ENCODE assay signal across 1 cellular context in the genomic region with DNA sequence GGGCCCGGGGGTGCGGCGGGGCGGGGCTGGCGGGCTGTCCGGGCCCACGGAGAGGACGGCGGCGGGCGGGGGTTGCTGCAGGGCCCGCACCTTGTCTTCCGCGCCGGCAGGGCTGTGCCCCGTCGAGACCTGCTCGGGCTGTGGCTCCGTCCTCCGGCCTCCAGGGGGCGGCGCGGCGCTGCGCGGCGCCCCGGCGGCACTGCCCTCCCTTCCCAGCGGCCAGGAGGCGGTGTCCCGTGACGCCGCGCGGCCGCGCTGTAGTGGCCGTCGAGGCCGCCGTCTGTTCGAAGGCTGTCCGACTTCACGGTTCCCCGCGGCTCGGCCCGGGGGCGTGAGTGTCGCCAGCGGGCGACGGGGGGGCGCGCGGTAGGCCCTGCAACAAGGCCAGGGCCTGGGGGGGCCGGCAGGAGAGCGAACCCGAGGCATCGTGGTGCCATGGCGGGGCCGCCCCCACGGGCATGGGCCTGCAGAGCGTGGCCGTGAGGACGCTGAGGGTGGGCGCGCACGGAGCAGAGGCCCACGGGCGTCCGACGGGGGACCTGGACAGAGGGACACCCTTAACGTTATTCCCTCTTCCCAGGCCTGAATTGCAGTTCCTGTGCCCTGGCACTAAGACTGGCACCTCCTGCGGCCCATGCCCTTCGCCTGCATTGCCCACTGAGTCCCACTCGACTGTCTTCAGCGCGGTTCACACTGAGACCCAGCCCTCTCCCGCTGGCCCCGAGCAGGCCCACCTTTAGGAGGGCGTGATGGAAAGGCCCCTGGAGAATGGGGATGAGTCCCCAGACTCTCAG.
TF ChIP-seq lines count a peak whose summit lies in the region.

A gene with protein sequence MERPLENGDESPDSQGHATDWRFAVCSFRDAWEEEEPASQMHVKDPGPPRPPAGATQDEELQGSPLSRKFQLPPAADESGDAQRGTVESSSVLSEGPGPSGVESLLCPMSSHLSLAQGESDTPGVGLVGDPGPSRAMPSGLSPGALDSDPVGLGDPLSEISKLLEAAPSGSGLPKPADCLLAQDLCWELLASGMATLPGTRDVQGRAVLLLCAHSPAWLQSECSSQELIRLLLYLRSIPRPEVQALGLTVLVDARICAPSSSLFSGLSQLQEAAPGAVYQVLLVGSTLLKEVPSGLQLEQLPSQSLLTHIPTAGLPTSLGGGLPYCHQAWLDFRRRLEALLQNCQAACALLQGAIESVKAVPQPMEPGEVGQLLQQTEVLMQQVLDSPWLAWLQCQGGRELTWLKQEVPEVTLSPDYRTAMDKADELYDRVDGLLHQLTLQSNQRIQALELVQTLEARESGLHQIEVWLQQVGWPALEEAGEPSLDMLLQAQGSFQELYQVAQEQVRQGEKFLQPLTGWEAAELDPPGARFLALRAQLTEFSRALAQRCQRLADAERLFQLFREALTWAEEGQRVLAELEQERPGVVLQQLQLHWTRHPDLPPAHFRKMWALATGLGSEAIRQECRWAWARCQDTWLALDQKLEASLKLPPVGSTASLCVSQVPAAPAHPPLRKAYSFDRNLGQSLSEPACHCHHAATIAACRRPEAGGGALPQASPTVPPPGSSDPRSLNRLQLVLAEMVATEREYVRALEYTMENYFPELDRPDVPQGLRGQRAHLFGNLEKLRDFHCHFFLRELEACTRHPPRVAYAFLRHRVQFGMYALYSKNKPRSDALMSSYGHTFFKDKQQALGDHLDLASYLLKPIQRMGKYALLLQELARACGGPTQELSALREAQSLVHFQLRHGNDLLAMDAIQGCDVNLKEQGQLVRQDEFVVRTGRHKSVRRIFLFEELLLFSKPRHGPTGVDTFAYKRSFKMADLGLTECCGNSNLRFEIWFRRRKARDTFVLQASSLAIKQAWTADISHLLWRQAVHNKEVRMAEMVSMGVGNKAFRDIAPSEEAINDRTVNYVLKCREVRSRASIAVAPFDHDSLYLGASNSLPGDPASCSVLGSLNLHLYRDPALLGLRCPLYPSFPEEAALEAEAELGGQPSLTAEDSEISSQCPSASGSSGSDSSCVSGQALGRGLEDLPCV (plus strand): TSS at position 237 of the 794 bp plus-strand sequence. CDS start 513 bp downstream, at position 750.

TF ChIP-seq in HepG2, 621 proteins besides CTCF, POLR2A, EP300 and RAD21 (continued from another document and continues in another):
- TF ChIP-seq HDAC1 (CRISPR knock-in tag; IDR thresholded peaks at IDR 0.05) (peak; percentile 45; the same call in 1 of the 2 replicates), ZFP36L2 (CRISPR knock-in tag; IDR thresholded peaks at IDR 0.05) (no peak), ZNF274 (CRISPR knock-in tag; IDR thresholded peaks at IDR 0.05) (peak; percentile 88; the same call in 1 of the 2 replicates), IKZF1 (IDR thresholded peaks at IDR 0.05) (no peak), HES4 (CRISPR knock-in tag; IDR thresholded peaks at IDR 0.05; ENCODE audit: borderline replicate concordance) (0 out of 2 replicates have a peak, but pooled peaks have one; percentile 43), REXO4 (CRISPR knock-in tag; IDR thresholded peaks at IDR 0.05; ENCODE audit: borderline replicate concordance) (peak; percentile 52; the same call in 1 of the 2 replicates), ZNF660 (CRISPR knock-in tag; IDR thresholded peaks at IDR 0.05; ENCODE audit: borderline replicate concordance, low read depth) (no peak), SMAD3 (CRISPR knock-in tag; IDR thresholded peaks at IDR 0.05) (no peak), REL (CRISPR knock-in tag; conservative IDR thresholded peaks at IDR 0.05) (no peak; the same call in 1 of the 2 replicates), TEAD3 (CRISPR knock-in tag; optimal IDR thresholded peaks at IDR 0.05; ENCODE audit: borderline replicate concordance) (peak; percentile 21), THAP11 (CRISPR knock-in tag; IDR thresholded peaks at IDR 0.05) (peak; percentile 86), ZNF550 (CRISPR knock-in tag; IDR thresholded peaks at IDR 0.05; ENCODE audit: borderline replicate concordance) (no peak), ZBTB21 (CRISPR knock-in tag; IDR thresholded peaks at IDR 0.05) (no peak), SYNCRIP (IDR thresholded peaks at IDR 0.05; ENCODE audit: insufficient read depth, low read depth, low read length) (no peak), ZNF558 (CRISPR knock-in tag; IDR thresholded peaks at IDR 0.05; ENCODE audit: borderline replicate concordance) (peak; percentile 95; the same call in 1 of the 2 replicates), ZNF746 (CRISPR knock-in tag; IDR thresholded peaks at IDR 0.05) (peak; percentile 62; the same call in 1 of the 2 replicates), FOXK2 (IDR thresholded peaks at IDR 0.05) (no peak), ZNF567 (CRISPR knock-in tag; IDR thresholded peaks at IDR 0.05; ENCODE audit: borderline replicate concordance) (no peak; the same call in 1 of the 2 replicates), SMARCC2 (IDR thresholded peaks at IDR 0.05) (no peak; the same call in 1 of the 2 replicates)
- TF ChIP-seq, protein P1, sequence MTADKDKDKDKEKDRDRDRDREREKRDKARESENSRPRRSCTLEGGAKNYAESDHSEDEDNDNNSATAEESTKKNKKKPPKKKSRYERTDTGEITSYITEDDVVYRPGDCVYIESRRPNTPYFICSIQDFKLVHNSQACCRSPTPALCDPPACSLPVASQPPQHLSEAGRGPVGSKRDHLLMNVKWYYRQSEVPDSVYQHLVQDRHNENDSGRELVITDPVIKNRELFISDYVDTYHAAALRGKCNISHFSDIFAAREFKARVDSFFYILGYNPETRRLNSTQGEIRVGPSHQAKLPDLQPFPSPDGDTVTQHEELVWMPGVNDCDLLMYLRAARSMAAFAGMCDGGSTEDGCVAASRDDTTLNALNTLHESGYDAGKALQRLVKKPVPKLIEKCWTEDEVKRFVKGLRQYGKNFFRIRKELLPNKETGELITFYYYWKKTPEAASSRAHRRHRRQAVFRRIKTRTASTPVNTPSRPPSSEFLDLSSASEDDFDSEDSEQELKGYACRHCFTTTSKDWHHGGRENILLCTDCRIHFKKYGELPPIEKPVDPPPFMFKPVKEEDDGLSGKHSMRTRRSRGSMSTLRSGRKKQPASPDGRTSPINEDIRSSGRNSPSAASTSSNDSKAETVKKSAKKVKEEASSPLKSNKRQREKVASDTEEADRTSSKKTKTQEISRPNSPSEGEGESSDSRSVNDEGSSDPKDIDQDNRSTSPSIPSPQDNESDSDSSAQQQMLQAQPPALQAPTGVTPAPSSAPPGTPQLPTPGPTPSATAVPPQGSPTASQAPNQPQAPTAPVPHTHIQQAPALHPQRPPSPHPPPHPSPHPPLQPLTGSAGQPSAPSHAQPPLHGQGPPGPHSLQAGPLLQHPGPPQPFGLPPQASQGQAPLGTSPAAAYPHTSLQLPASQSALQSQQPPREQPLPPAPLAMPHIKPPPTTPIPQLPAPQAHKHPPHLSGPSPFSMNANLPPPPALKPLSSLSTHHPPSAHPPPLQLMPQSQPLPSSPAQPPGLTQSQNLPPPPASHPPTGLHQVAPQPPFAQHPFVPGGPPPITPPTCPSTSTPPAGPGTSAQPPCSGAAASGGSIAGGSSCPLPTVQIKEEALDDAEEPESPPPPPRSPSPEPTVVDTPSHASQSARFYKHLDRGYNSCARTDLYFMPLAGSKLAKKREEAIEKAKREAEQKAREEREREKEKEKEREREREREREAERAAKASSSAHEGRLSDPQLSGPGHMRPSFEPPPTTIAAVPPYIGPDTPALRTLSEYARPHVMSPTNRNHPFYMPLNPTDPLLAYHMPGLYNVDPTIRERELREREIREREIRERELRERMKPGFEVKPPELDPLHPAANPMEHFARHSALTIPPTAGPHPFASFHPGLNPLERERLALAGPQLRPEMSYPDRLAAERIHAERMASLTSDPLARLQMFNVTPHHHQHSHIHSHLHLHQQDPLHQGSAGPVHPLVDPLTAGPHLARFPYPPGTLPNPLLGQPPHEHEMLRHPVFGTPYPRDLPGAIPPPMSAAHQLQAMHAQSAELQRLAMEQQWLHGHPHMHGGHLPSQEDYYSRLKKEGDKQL (CRISPR knock-in tag; IDR thresholded peaks at IDR 0.05; ENCODE audit: low read depth): no peak
- TF ChIP-seq, protein P2, sequence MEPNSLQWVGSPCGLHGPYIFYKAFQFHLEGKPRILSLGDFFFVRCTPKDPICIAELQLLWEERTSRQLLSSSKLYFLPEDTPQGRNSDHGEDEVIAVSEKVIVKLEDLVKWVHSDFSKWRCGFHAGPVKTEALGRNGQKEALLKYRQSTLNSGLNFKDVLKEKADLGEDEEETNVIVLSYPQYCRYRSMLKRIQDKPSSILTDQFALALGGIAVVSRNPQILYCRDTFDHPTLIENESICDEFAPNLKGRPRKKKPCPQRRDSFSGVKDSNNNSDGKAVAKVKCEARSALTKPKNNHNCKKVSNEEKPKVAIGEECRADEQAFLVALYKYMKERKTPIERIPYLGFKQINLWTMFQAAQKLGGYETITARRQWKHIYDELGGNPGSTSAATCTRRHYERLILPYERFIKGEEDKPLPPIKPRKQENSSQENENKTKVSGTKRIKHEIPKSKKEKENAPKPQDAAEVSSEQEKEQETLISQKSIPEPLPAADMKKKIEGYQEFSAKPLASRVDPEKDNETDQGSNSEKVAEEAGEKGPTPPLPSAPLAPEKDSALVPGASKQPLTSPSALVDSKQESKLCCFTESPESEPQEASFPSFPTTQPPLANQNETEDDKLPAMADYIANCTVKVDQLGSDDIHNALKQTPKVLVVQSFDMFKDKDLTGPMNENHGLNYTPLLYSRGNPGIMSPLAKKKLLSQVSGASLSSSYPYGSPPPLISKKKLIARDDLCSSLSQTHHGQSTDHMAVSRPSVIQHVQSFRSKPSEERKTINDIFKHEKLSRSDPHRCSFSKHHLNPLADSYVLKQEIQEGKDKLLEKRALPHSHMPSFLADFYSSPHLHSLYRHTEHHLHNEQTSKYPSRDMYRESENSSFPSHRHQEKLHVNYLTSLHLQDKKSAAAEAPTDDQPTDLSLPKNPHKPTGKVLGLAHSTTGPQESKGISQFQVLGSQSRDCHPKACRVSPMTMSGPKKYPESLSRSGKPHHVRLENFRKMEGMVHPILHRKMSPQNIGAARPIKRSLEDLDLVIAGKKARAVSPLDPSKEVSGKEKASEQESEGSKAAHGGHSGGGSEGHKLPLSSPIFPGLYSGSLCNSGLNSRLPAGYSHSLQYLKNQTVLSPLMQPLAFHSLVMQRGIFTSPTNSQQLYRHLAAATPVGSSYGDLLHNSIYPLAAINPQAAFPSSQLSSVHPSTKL (CRISPR knock-in tag; IDR thresholded peaks at IDR 0.05): peak; percentile 22; the same call in 1 of the 2 replicates
- TF ChIP-seq, protein P3, sequence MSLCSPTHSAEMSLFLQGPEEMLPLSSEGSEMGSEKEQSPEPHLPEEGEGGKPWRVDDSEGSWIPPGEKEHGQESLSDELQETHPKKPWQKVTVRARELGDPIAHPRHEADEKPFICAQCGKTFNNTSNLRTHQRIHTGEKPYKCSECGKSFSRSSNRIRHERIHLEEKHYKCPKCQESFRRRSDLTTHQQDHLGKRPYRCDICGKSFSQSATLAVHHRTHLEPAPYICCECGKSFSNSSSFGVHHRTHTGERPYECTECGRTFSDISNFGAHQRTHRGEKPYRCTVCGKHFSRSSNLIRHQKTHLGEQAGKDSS (CRISPR knock-in tag; IDR thresholded peaks at IDR 0.05; ENCODE audit: borderline replicate concordance, low read depth): peak; percentile 79; the same call in 1 of the 2 replicates
- TF ChIP-seq, protein P4, sequence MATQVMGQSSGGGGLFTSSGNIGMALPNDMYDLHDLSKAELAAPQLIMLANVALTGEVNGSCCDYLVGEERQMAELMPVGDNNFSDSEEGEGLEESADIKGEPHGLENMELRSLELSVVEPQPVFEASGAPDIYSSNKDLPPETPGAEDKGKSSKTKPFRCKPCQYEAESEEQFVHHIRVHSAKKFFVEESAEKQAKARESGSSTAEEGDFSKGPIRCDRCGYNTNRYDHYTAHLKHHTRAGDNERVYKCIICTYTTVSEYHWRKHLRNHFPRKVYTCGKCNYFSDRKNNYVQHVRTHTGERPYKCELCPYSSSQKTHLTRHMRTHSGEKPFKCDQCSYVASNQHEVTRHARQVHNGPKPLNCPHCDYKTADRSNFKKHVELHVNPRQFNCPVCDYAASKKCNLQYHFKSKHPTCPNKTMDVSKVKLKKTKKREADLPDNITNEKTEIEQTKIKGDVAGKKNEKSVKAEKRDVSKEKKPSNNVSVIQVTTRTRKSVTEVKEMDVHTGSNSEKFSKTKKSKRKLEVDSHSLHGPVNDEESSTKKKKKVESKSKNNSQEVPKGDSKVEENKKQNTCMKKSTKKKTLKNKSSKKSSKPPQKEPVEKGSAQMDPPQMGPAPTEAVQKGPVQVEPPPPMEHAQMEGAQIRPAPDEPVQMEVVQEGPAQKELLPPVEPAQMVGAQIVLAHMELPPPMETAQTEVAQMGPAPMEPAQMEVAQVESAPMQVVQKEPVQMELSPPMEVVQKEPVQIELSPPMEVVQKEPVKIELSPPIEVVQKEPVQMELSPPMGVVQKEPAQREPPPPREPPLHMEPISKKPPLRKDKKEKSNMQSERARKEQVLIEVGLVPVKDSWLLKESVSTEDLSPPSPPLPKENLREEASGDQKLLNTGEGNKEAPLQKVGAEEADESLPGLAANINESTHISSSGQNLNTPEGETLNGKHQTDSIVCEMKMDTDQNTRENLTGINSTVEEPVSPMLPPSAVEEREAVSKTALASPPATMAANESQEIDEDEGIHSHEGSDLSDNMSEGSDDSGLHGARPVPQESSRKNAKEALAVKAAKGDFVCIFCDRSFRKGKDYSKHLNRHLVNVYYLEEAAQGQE (IDR thresholded peaks at IDR 0.05; ENCODE audit: borderline replicate concordance in 1 of 2, low read depth in 1 of 2, low read length in 2 of 2): no peak
- TF ChIP-seq, protein P5, sequence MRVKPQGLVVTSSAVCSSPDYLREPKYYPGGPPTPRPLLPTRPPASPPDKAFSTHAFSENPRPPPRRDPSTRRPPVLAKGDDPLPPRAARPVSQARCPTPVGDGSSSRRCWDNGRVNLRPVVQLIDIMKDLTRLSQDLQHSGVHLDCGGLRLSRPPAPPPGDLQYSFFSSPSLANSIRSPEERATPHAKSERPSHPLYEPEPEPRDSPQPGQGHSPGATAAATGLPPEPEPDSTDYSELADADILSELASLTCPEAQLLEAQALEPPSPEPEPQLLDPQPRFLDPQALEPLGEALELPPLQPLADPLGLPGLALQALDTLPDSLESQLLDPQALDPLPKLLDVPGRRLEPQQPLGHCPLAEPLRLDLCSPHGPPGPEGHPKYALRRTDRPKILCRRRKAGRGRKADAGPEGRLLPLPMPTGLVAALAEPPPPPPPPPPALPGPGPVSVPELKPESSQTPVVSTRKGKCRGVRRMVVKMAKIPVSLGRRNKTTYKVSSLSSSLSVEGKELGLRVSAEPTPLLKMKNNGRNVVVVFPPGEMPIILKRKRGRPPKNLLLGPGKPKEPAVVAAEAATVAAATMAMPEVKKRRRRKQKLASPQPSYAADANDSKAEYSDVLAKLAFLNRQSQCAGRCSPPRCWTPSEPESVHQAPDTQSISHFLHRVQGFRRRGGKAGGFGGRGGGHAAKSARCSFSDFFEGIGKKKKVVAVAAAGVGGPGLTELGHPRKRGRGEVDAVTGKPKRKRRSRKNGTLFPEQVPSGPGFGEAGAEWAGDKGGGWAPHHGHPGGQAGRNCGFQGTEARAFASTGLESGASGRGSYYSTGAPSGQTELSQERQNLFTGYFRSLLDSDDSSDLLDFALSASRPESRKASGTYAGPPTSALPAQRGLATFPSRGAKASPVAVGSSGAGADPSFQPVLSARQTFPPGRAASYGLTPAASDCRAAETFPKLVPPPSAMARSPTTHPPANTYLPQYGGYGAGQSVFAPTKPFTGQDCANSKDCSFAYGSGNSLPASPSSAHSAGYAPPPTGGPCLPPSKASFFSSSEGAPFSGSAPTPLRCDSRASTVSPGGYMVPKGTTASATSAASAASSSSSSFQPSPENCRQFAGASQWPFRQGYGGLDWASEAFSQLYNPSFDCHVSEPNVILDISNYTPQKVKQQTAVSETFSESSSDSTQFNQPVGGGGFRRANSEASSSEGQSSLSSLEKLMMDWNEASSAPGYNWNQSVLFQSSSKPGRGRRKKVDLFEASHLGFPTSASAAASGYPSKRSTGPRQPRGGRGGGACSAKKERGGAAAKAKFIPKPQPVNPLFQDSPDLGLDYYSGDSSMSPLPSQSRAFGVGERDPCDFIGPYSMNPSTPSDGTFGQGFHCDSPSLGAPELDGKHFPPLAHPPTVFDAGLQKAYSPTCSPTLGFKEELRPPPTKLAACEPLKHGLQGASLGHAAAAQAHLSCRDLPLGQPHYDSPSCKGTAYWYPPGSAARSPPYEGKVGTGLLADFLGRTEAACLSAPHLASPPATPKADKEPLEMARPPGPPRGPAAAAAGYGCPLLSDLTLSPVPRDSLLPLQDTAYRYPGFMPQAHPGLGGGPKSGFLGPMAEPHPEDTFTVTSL (CRISPR knock-in tag; IDR thresholded peaks at IDR 0.05; ENCODE audit: borderline replicate concordance): no peak; the same call in 1 of the 2 replicates
